In the genomic region with DNA sequence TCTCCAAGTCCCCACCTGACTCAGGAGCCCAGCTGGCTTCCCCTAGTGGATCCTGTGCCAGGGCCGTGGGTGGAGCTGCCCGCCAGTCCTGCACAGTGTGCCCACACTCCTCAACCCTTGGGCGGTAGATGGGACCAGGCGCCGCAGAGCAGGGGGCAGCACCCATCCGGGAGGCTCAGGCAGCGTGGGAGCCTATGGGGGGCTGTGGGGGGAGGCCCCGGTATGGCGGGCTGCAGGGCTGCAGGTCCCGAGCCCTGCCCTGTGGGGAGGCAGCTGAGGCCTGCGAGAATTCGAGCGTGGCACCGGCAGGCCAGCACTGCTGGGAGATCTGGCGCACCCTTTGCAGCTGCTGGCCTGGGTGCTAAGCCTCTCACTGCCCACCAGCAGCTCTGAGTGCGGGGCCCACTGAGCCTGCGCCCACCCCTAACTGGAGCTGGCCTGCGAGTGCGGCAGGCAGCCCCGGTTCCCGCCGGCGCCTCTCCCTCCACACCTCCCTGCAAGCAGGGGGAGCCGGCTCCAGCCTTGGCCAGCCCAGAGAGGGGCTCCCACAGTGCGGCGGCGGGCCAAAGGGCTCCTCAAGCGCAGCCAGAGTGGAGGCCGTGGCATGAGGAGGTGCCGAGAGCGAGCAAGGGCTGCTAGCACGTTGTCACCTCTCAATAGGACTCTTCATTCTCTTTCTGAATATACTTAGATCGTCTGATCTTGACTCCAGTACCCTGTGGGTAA, we compare ENCODE assay signal across 1 cellular context.
TF ChIP-seq lines count a peak whose summit lies in the region.

No MANE protein-coding gene starts in this region.

TF ChIP-seq in GM23338, 12 proteins besides CTCF, POLR2A, EP300 and RAD21:
- TF ChIP-seq, protein P1, sequence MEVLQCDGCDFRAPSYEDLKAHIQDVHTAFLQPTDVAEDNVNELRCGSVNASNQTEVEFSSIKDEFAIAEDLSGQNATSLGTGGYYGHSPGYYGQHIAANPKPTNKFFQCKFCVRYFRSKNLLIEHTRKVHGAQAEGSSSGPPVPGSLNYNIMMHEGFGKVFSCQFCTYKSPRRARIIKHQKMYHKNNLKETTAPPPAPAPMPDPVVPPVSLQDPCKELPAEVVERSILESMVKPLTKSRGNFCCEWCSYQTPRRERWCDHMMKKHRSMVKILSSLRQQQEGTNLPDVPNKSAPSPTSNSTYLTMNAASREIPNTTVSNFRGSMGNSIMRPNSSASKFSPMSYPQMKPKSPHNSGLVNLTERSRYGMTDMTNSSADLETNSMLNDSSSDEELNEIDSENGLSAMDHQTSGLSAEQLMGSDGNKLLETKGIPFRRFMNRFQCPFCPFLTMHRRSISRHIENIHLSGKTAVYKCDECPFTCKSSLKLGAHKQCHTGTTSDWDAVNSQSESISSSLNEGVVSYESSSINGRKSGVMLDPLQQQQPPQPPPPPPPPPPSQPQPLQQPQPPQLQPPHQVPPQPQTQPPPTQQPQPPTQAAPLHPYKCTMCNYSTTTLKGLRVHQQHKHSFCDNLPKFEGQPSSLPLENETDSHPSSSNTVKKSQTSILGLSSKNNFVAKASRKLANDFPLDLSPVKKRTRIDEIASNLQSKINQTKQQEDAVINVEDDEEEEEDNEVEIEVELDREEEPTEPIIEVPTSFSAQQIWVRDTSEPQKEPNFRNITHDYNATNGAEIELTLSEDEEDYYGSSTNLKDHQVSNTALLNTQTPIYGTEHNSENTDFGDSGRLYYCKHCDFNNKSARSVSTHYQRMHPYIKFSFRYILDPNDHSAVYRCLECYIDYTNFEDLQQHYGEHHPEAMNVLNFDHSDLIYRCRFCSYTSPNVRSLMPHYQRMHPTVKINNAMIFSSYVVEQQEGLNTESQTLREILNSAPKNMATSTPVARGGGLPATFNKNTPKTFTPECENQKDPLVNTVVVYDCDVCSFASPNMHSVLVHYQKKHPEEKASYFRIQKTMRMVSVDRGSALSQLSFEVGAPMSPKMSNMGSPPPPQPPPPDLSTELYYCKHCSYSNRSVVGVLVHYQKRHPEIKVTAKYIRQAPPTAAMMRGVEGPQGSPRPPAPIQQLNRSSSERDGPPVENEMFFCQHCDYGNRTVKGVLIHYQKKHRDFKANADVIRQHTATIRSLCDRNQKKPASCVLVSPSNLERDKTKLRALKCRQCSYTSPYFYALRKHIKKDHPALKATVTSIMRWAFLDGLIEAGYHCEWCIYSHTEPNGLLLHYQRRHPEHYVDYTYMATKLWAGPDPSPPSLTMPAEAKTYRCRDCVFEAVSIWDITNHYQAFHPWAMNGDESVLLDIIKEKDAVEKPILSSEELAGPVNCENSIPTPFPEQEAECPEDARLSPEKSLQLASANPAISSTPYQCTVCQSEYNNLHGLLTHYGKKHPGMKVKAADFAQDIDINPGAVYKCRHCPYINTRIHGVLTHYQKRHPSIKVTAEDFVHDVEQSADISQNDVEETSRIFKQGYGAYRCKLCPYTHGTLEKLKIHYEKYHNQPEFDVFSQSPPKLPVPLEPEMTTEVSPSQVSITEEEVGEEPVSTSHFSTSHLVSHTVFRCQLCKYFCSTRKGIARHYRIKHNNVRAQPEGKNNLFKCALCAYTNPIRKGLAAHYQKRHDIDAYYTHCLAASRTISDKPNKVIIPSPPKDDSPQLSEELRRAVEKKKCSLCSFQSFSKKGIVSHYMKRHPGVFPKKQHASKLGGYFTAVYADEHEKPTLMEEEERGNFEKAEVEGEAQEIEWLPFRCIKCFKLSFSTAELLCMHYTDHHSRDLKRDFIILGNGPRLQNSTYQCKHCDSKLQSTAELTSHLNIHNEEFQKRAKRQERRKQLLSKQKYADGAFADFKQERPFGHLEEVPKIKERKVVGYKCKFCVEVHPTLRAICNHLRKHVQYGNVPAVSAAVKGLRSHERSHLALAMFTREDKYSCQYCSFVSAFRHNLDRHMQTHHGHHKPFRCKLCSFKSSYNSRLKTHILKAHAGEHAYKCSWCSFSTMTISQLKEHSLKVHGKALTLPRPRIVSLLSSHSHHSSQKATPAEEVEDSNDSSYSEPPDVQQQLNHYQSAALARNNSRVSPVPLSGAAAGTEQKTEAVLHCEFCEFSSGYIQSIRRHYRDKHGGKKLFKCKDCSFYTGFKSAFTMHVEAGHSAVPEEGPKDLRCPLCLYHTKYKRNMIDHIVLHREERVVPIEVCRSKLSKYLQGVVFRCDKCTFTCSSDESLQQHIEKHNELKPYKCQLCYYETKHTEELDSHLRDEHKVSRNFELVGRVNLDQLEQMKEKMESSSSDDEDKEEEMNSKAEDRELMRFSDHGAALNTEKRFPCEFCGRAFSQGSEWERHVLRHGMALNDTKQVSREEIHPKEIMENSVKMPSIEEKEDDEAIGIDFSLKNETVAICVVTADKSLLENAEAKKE (CRISPR knock-in tag; IDR thresholded peaks at IDR 0.05), result no peak
- no peak for TF ChIP-seq NANOG (IDR thresholded peaks at IDR 0.05; ENCODE audit: borderline replicate concordance)
- TF ChIP-seq, protein P2, sequence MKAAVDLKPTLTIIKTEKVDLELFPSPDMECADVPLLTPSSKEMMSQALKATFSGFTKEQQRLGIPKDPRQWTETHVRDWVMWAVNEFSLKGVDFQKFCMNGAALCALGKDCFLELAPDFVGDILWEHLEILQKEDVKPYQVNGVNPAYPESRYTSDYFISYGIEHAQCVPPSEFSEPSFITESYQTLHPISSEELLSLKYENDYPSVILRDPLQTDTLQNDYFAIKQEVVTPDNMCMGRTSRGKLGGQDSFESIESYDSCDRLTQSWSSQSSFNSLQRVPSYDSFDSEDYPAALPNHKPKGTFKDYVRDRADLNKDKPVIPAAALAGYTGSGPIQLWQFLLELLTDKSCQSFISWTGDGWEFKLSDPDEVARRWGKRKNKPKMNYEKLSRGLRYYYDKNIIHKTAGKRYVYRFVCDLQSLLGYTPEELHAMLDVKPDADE (IDR thresholded peaks at IDR 0.05), result no peak
- TF ChIP-seq STAT1 (IDR thresholded peaks at IDR 0.05; ENCODE audit: unreplicated experiment), result no peak
- no peak for TF ChIP-seq ZNF331 (CRISPR knock-in tag; IDR thresholded peaks at IDR 0.05; ENCODE audit: low read depth)
- TF ChIP-seq ZNF114 (CRISPR knock-in tag; IDR thresholded peaks at IDR 0.05), result no peak
- TF ChIP-seq EZH2 (IDR thresholded peaks at IDR 0.05; ENCODE audit: low read depth, unreplicated experiment), result no peak
- no peak for TF ChIP-seq CREB1 (CRISPR knock-in tag; IDR thresholded peaks at IDR 0.05; ENCODE audit: low read depth)
- no peak for TF ChIP-seq JUNB (IDR thresholded peaks at IDR 0.05; ENCODE audit: unreplicated experiment)
- TF ChIP-seq EZH2phosphoT487 (IDR thresholded peaks at IDR 0.05; ENCODE audit: unreplicated experiment), result no peak
- TF ChIP-seq, protein P3, sequence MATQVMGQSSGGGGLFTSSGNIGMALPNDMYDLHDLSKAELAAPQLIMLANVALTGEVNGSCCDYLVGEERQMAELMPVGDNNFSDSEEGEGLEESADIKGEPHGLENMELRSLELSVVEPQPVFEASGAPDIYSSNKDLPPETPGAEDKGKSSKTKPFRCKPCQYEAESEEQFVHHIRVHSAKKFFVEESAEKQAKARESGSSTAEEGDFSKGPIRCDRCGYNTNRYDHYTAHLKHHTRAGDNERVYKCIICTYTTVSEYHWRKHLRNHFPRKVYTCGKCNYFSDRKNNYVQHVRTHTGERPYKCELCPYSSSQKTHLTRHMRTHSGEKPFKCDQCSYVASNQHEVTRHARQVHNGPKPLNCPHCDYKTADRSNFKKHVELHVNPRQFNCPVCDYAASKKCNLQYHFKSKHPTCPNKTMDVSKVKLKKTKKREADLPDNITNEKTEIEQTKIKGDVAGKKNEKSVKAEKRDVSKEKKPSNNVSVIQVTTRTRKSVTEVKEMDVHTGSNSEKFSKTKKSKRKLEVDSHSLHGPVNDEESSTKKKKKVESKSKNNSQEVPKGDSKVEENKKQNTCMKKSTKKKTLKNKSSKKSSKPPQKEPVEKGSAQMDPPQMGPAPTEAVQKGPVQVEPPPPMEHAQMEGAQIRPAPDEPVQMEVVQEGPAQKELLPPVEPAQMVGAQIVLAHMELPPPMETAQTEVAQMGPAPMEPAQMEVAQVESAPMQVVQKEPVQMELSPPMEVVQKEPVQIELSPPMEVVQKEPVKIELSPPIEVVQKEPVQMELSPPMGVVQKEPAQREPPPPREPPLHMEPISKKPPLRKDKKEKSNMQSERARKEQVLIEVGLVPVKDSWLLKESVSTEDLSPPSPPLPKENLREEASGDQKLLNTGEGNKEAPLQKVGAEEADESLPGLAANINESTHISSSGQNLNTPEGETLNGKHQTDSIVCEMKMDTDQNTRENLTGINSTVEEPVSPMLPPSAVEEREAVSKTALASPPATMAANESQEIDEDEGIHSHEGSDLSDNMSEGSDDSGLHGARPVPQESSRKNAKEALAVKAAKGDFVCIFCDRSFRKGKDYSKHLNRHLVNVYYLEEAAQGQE (IDR thresholded peaks at IDR 0.05; ENCODE audit: unreplicated experiment), result no peak
- no peak for TF ChIP-seq POLR2AphosphoS5 (IDR thresholded peaks at IDR 0.05; ENCODE audit: low read depth)
